In genomic region chr17:82065638-82066303, GRCh38 we compare ENCODE assay signal across 1 cellular context.
A peak's percentile ranks its signal among the peaks of the same experiment; 100 is the strongest.
TF ChIP-seq lines count a peak whose summit lies in the region.

TSS of gene DUS1L (minus strand) at chr17:82065804. CDS start at chr17:82065059, 745 bp downstream.

TF ChIP-seq in K562, 482 proteins besides CTCF, POLR2A, EP300 and RAD21 (continued from another document and continues in another):
- no peak for TF ChIP-seq ZBTB12 (CRISPR knock-in tag; IDR thresholded peaks at IDR 0.05)
- 0 out of 2 replicates have a peak, but pooled peaks have one; percentile 52 for TF ChIP-seq THRAP3 (IDR thresholded peaks at IDR 0.05; ENCODE audit: borderline replicate concordance)
- no peak for TF ChIP-seq ID3 (CRISPR knock-in tag; IDR thresholded peaks at IDR 0.05)
- TF ChIP-seq ID3 (tag; IDR thresholded peaks at IDR 0.05) = peak; percentile 92
- no peak for TF ChIP-seq NFRKB (IDR thresholded peaks at IDR 0.05; ENCODE audit: low read depth)
- peak; percentile 91 for TF ChIP-seq ZNF395 (CRISPR knock-in tag; IDR thresholded peaks at IDR 0.05)
- TF ChIP-seq, protein P1, sequence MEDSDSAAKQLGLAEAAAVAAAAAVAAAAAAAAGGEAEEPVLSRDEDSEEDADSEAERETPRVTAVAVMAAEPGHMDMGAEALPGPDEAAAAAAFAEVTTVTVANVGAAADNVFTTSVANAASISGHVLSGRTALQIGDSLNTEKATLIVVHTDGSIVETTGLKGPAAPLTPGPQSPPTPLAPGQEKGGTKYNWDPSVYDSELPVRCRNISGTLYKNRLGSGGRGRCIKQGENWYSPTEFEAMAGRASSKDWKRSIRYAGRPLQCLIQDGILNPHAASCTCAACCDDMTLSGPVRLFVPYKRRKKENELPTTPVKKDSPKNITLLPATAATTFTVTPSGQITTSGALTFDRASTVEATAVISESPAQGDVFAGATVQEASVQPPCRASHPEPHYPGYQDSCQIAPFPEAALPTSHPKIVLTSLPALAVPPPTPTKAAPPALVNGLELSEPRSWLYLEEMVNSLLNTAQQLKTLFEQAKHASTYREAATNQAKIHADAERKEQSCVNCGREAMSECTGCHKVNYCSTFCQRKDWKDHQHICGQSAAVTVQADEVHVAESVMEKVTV (CRISPR knock-in tag; IDR thresholded peaks at IDR 0.05) = no peak
- 0 out of 2 replicates have a peak, but pooled peaks have one; percentile 55 for TF ChIP-seq DIDO1 (tag; IDR thresholded peaks at IDR 0.05; ENCODE audit: low read depth)
- TF ChIP-seq ZBTB1 (CRISPR knock-in tag; IDR thresholded peaks at IDR 0.05; ENCODE audit: borderline replicate concordance, low read depth) = no peak
- TF ChIP-seq ZNF174 (CRISPR knock-in tag; IDR thresholded peaks at IDR 0.05) = no peak
- TF ChIP-seq SREBF1 (IDR thresholded peaks at IDR 0.05; ENCODE audit: borderline replicate concordance, low read depth, low read length) = peak; percentile 83; the same call in 1 of the 2 replicates
- TF ChIP-seq CBFA2T2 (conservative IDR thresholded peaks at IDR 0.05) = no peak
- no peak for TF ChIP-seq ETV1 (tag; conservative IDR thresholded peaks at IDR 0.05; ENCODE audit: low read depth)
- TF ChIP-seq, protein P2, sequence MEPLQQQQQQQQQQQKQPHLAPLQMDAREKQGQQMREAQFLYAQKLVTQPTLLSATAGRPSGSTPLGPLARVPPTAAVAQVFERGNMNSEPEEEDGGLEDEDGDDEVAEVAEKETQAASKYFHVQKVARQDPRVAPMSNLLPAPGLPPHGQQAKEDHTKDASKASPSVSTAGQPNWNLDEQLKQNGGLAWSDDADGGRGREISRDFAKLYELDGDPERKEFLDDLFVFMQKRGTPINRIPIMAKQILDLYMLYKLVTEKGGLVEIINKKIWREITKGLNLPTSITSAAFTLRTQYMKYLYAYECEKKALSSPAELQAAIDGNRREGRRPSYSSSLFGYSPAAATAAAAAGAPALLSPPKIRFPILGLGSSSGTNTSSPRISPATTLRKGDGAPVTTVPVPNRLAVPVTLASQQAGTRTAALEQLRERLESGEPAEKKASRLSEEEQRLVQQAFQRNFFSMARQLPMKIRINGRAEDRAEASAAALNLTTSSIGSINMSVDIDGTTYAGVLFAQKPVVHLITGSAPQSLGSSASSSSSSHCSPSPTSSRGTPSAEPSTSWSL (CRISPR knock-in tag; IDR thresholded peaks at IDR 0.05; ENCODE audit: borderline replicate concordance) = no peak
- TF ChIP-seq NONO (IDR thresholded peaks at IDR 0.05; ENCODE audit: low read depth in 2 of 2, low read length in 1 of 2) = peak in 1 of 2 experiments; percentile 91; a peak in 2 of 4 replicates
- 0 out of 2 replicates have a peak, but pooled peaks have one; percentile 47 for TF ChIP-seq GTF2A2 (tag; IDR thresholded peaks at IDR 0.05)
- no peak for TF ChIP-seq POLR2AphosphoS5 (IDR thresholded peaks at IDR 0.05; ENCODE audit: control insufficient read depth, insufficient read depth, low read depth, low read length)
- TF ChIP-seq, protein P3, sequence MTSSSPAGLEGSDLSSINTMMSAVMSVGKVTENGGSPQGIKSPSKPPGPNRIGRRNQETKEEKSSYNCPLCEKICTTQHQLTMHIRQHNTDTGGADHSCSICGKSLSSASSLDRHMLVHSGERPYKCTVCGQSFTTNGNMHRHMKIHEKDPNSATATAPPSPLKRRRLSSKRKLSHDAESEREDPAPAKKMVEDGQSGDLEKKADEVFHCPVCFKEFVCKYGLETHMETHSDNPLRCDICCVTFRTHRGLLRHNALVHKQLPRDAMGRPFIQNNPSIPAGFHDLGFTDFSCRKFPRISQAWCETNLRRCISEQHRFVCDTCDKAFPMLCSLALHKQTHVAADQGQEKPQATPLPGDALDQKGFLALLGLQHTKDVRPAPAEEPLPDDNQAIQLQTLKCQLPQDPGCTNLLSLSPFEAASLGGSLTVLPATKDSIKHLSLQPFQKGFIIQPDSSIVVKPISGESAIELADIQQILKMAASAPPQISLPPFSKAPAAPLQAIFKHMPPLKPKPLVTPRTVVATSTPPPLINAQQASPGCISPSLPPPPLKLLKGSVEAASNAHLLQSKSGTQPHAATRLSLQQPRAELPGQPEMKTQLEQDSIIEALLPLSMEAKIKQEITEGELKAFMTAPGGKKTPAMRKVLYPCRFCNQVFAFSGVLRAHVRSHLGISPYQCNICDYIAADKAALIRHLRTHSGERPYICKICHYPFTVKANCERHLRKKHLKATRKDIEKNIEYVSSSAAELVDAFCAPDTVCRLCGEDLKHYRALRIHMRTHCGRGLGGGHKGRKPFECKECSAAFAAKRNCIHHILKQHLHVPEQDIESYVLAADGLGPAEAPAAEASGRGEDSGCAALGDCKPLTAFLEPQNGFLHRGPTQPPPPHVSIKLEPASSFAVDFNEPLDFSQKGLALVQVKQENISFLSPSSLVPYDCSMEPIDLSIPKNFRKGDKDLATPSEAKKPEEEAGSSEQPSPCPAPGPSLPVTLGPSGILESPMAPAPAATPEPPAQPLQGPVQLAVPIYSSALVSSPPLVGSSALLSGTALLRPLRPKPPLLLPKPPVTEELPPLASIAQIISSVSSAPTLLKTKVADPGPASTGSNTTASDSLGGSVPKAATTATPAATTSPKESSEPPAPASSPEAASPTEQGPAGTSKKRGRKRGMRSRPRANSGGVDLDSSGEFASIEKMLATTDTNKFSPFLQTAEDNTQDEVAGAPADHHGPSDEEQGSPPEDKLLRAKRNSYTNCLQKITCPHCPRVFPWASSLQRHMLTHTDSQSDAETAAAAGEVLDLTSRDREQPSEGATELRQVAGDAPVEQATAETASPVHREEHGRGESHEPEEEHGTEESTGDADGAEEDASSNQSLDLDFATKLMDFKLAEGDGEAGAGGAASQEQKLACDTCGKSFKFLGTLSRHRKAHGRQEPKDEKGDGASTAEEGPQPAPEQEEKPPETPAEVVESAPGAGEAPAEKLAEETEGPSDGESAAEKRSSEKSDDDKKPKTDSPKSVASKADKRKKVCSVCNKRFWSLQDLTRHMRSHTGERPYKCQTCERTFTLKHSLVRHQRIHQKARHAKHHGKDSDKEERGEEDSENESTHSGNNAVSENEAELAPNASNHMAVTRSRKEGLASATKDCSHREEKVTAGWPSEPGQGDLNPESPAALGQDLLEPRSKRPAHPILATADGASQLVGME (CRISPR knock-in tag; IDR thresholded peaks at IDR 0.05) = peak; percentile 74
- TF ChIP-seq, protein P4, sequence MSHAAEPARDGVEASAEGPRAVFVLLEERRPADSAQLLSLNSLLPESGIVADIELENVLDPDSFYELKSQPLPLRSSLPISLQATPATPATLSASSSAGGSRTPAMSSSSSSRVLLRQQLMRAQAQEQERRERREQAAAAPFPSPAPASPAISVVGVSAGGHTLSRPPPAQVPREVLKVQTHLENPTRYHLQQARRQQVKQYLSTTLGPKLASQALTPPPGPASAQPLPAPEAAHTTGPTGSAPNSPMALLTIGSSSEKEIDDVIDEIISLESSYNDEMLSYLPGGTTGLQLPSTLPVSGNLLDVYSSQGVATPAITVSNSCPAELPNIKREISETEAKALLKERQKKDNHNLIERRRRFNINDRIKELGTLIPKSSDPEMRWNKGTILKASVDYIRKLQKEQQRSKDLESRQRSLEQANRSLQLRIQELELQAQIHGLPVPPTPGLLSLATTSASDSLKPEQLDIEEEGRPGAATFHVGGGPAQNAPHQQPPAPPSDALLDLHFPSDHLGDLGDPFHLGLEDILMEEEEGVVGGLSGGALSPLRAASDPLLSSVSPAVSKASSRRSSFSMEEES (CRISPR knock-in tag; IDR thresholded peaks at IDR 0.05) = no peak
- TF ChIP-seq DNMT1 (IDR thresholded peaks at IDR 0.05) = no peak
- no peak for TF ChIP-seq ZNF274 (IDR thresholded peaks at IDR 0.05; ENCODE audit: borderline replicate concordance, low read depth, low read length)
- TF ChIP-seq GATA2 (CRISPR knock-in tag; IDR thresholded peaks at IDR 0.05) = no peak
- no peak for TF ChIP-seq RBM25 (IDR thresholded peaks at IDR 0.05; ENCODE audit: low read depth, low read length, severe bottlenecking)
- no peak for TF ChIP-seq SUPT5H (IDR thresholded peaks at IDR 0.05)
- TF ChIP-seq, protein P5, sequence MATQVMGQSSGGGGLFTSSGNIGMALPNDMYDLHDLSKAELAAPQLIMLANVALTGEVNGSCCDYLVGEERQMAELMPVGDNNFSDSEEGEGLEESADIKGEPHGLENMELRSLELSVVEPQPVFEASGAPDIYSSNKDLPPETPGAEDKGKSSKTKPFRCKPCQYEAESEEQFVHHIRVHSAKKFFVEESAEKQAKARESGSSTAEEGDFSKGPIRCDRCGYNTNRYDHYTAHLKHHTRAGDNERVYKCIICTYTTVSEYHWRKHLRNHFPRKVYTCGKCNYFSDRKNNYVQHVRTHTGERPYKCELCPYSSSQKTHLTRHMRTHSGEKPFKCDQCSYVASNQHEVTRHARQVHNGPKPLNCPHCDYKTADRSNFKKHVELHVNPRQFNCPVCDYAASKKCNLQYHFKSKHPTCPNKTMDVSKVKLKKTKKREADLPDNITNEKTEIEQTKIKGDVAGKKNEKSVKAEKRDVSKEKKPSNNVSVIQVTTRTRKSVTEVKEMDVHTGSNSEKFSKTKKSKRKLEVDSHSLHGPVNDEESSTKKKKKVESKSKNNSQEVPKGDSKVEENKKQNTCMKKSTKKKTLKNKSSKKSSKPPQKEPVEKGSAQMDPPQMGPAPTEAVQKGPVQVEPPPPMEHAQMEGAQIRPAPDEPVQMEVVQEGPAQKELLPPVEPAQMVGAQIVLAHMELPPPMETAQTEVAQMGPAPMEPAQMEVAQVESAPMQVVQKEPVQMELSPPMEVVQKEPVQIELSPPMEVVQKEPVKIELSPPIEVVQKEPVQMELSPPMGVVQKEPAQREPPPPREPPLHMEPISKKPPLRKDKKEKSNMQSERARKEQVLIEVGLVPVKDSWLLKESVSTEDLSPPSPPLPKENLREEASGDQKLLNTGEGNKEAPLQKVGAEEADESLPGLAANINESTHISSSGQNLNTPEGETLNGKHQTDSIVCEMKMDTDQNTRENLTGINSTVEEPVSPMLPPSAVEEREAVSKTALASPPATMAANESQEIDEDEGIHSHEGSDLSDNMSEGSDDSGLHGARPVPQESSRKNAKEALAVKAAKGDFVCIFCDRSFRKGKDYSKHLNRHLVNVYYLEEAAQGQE (CRISPR knock-in tag; IDR thresholded peaks at IDR 0.05; ENCODE audit: low read depth) = 0 out of 2 replicates have a peak, but pooled peaks have one; percentile 65
- no peak for TF ChIP-seq TAF9B (IDR thresholded peaks at IDR 0.05; ENCODE audit: partially characterized antibody)
- TF ChIP-seq ZBTB7A (IDR thresholded peaks at IDR 0.05; ENCODE audit: borderline replicate concordance, control insufficient read depth, low read depth, low read length) = peak; percentile 95
- TF ChIP-seq MCM3 (IDR thresholded peaks at IDR 0.05) = no peak
- TF ChIP-seq SMAD3 (CRISPR knock-in tag; conservative IDR thresholded peaks at IDR 0.05) = 0 out of 2 replicates have a peak, but pooled peaks have one; percentile 65
- peak; percentile 89 for TF ChIP-seq CBX1 (IDR thresholded peaks at IDR 0.05; ENCODE audit: low read depth)
- TF ChIP-seq, protein P6, sequence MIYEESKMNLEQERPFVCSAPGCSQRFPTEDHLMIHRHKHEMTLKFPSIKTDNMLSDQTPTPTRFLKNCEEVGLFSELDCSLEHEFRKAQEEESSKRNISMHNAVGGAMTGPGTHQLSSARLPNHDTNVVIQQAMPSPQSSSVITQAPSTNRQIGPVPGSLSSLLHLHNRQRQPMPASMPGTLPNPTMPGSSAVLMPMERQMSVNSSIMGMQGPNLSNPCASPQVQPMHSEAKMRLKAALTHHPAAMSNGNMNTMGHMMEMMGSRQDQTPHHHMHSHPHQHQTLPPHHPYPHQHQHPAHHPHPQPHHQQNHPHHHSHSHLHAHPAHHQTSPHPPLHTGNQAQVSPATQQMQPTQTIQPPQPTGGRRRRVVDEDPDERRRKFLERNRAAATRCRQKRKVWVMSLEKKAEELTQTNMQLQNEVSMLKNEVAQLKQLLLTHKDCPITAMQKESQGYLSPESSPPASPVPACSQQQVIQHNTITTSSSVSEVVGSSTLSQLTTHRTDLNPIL (CRISPR knock-in tag; IDR thresholded peaks at IDR 0.05) = no peak
- TF ChIP-seq HDAC6 (IDR thresholded peaks at IDR 0.05; ENCODE audit: low read depth, low read length) = no peak
- peak; percentile 75 for TF ChIP-seq NEUROD1 (IDR thresholded peaks at IDR 0.05; ENCODE audit: borderline replicate concordance, low read depth, low read length, partially characterized antibody)
- no peak for TF ChIP-seq RHOXF2B (CRISPR knock-in tag; conservative IDR thresholded peaks at IDR 0.05)
- no peak for TF ChIP-seq SMARCE1 (IDR thresholded peaks at IDR 0.05)
- no peak for TF ChIP-seq RFX1 (IDR thresholded peaks at IDR 0.05)
- TF ChIP-seq IRF2 (CRISPR knock-in tag; IDR thresholded peaks at IDR 0.05) = no peak
- no peak for TF ChIP-seq STAT5B (CRISPR knock-in tag; IDR thresholded peaks at IDR 0.05)
- TF ChIP-seq U2AF1 (optimal IDR thresholded peaks at IDR 0.05; ENCODE audit: low read depth, low read length) = peak; percentile 57
- no peak for TF ChIP-seq NFYB (IDR thresholded peaks at IDR 0.05; ENCODE audit: extremely low read depth, insufficient read length)
- TF ChIP-seq MAFF (IDR thresholded peaks at IDR 0.05; ENCODE audit: low read length) = no peak
- no peak for TF ChIP-seq ZNF124 (CRISPR knock-in tag; IDR thresholded peaks at IDR 0.05)
- TF ChIP-seq ZKSCAN8 (CRISPR knock-in tag; IDR thresholded peaks at IDR 0.05) = no peak
- no peak for TF ChIP-seq ZNF224 (CRISPR knock-in tag; IDR thresholded peaks at IDR 0.05)
- 0 out of 4 replicates have a peak, but pooled peaks of 1 of the 2 experiments have one; percentile 11 for TF ChIP-seq NRF1 (conservative IDR thresholded peaks at IDR 0.05 in 1 of 2, IDR thresholded peaks at IDR 0.05 in 1 of 2)
- TF ChIP-seq SPI1 (IDR thresholded peaks at IDR 0.05; ENCODE audit: borderline replicate concordance, low read depth, low read length) = no peak
- no peak for TF ChIP-seq FOS (IDR thresholded peaks at IDR 0.05; ENCODE audit: extremely low read depth, insufficient read length)
